In genomic region chr16:75011634-75012307, GRCh38 we compare ENCODE assay signal across 8 cellular contexts. TPM values are rescaled to one million over a fixed set of nuclear protein-coding genes. Genes with fewer than 3 reads are reported as not detected.
DNase-seq lines count a peak whose midpoint lies in the region; ATAC-seq and TF ChIP-seq lines count a peak whose summit lies in the region.

No MANE protein-coding gene starts in this region.

- H3K4me1 ChIP-seq in A673 (ENCODE audit: insufficient read depth, low read length, poor library complexity, severe bottlenecking), result peaks cover 25% of the 10 kb centered on the region
- H3K4me1 ChIP-seq in upper lobe of left lung, result peaks cover 28 to 39% (median 35%) of the 10 kb centered on the region in 4 donors

- peak overlapping the region; percentile 85 for H3K27ac ChIP-seq in A673 (ENCODE audit: low read depth, low read length, poor library complexity, severe bottlenecking)
- H3K27ac ChIP-seq in upper lobe of left lung, result peak overlapping the region; percentile 66 to 89 (median 80)

- 27 to 37% methylated on average over 3 of the region's 3 CpGs for WGBS in upper lobe of left lung, 2 donors

- no peaks in the 10 kb centered on the region for H3K27me3 Mint-ChIP-seq in dendritic cell treated with granulocyte-macrophage colony-stimulating factor and Interleukin-4, amounts not matched to agents 40 ng/mL and 50 ng/mL, for 4 days
- peaks cover 0 to 5% (median 0%) of the 10 kb centered on the region in 3 donors for H3K27me3 Mint-ChIP-seq in naive B cell

- H3K36me3 ChIP-seq in A673 (ENCODE audit: insufficient read depth, low read length, poor library complexity, severe bottlenecking) (no peaks in the 10 kb centered on the region), upper lobe of left lung (no peaks in the 10 kb centered on the region)

- TF ChIP-seq CTCF in A673 (conservative IDR thresholded peaks at IDR 0.05; ENCODE audit: low read depth, low read length), result no peak
- TF ChIP-seq CTCF in upper lobe of left lung (IDR thresholded peaks at IDR 0.05), result no peak

- H3K9me3 Mint-ChIP-seq in dendritic cell treated with granulocyte-macrophage colony-stimulating factor and Interleukin-4, amounts not matched to agents 40 ng/mL and 50 ng/mL, for 4 days, result no peaks in the 10 kb centered on the region
- no peaks in the 10 kb centered on the region for H3K9me3 Mint-ChIP-seq in naive B cell

- H3K4me3 ChIP-seq in A673 (ENCODE audit: low read depth, low read length, poor library complexity, severe bottlenecking), result peak overlapping the region; percentile 10
- no peak overlapping the region for H3K4me3 ChIP-seq in upper lobe of left lung

- no TSS peak for BruUV-seq in A673 (replicated peaks; lab: Mats Ljungman, UMichigan)

- TF ChIP-seq POLR2A in upper lobe of left lung (IDR thresholded peaks at IDR 0.05), result no peak

- H3K27ac Mint-ChIP-seq in dendritic cell treated with granulocyte-macrophage colony-stimulating factor and Interleukin-4, amounts not matched to agents 40 ng/mL and 50 ng/mL, for 4 days, result peak overlapping the region; percentile 56
- H3K27ac Mint-ChIP-seq in naive B cell, result peak overlapping the region in 1 of 6 donors; percentile 36

- peaks cover 30% of the 10 kb centered on the region for H3K4me1 Mint-ChIP-seq in dendritic cell treated with granulocyte-macrophage colony-stimulating factor and Interleukin-4, amounts not matched to agents 40 ng/mL and 50 ng/mL, for 4 days (ENCODE audit: low read depth)
- H3K4me1 Mint-ChIP-seq in naive B cell, result peaks cover 3 to 4% (median 4%) of the 10 kb centered on the region in 3 donors

- intact Hi-C loops in A673 (cut with micrococcal nuclease; ENCODE audit: unreplicated experiment), result no loop called here
- intact Hi-C loops in dendritic cell treated with granulocyte-macrophage colony-stimulating factor and Interleukin-4, amounts not matched to agents 40 ng/mL and 50 ng/mL, for 4 days (cut with micrococcal nuclease), result no loop called here

- no peaks in the 10 kb centered on the region for H3K36me3 Mint-ChIP-seq in dendritic cell treated with granulocyte-macrophage colony-stimulating factor and Interleukin-4, amounts not matched to agents 40 ng/mL and 50 ng/mL, for 4 days (ENCODE audit: low read depth)
- no peaks in the 10 kb centered on the region for H3K36me3 Mint-ChIP-seq in naive B cell

- peak; percentile 91 for DNase-seq in A673 (ENCODE audit: low spot score)
- peak; percentile 41 for DNase-seq in T1000 (lab: John Stamatoyannopoulos, UW)
- DNase-seq in naive B cell, result no peak
- peak in 1 of 2 donors; percentile 35 for DNase-seq in upper lobe of left lung
- no peak for DNase-seq in NCI-H1930 (lab: John Stamatoyannopoulos, UW)

- no peaks in the 10 kb centered on the region for H3K9me3 ChIP-seq in A673 (ENCODE audit: low read depth, low read length, poor library complexity, severe bottlenecking)
- H3K9me3 ChIP-seq in upper lobe of left lung, result no peaks in the 10 kb centered on the region

- POLR2A ChIA-PET in A673 (lab: Charles Lee; ENCODE audit: low non-redundant PET), result no interaction called here

- ATAC-seq in GM18861 (IDR thresholded peaks at IDR 0.05; ENCODE audit: unreplicated experiment), result peak; percentile 63
- peak; percentile 60 for ATAC-seq in HG03066 (IDR thresholded peaks at IDR 0.05; ENCODE audit: low read depth, unreplicated experiment)
- peak; percentile 40 to 42 for ATAC-seq in naive B cell (ENCODE audit: low read depth in 2 of 2)
- ATAC-seq in upper lobe of left lung (ENCODE audit: low FRiP score in 2 of 2), result peak; percentile 55 to 90

- H3K4me3 Mint-ChIP-seq in dendritic cell treated with granulocyte-macrophage colony-stimulating factor and Interleukin-4, amounts not matched to agents 40 ng/mL and 50 ng/mL, for 4 days, result no peak overlapping the region
- no peak overlapping the region for H3K4me3 Mint-ChIP-seq in naive B cell

- peak in 1 of 4 donors; percentile 1 for TF ChIP-seq EP300 in upper lobe of left lung (IDR thresholded peaks at IDR 0.05)

- H3K27me3 ChIP-seq in A673 (replicated peaks; ENCODE audit: insufficient read depth, low read depth, low read length, poor library complexity), result no peaks in the 10 kb centered on the region
- no peaks in the 10 kb centered on the region for H3K27me3 ChIP-seq in upper lobe of left lung

- CTCF ChIA-PET in A673 (lab: Charles Lee), result interaction anchor here (0.7 kb wide), 1 partner anchor 100 kb away, joined by 3 read pairs; no protein-coding TSS in a partner anchor

RNA-seq across cellular contexts. Expression of gene ZNRF1, which starts 12.9 kb away (rescaled TPM):
- total RNA-seq in A673 (2021), result 55.1 and 59.9 TPM in 2 replicates
- polyA plus RNA-seq in naive B cell (ENCODE audit: low read depth in 6 of 6), result 1 to 10 TPM in 1 of 6 donors, not detected in 5; 1.1 TPM
- total RNA-seq in upper lobe of left lung, result 10 to 100 TPM; 18.5 to 40.0 (median 27.1) TPM

RNA-seq across cellular contexts. Expression of gene WDR59, which starts 26.8 kb away (rescaled TPM):
- 51.4 and 68.8 TPM in 2 replicates for total RNA-seq in A673 (2021)
- 10 to 100 TPM in 5 of 6 donors, 1 to 10 TPM in 1; 9.9 to 13.2 (median 12.3) TPM for polyA plus RNA-seq in naive B cell (ENCODE audit: low read depth in 6 of 6)
- 100 to 1,000 TPM in 1 of 6 donors, 10 to 100 TPM in 5; 16.0 to 138 (median 37.5) TPM for total RNA-seq in upper lobe of left lung

Comparison
In these comparisons a context has a peak if more than half of its experiments do, and no peak if none do; other contexts are left out.
1. DNase-seq: peak in A673 (single experiment) and T1000 (single experiment); none in naive B cell (single experiment) and NCI-H1930 (0 of 2).
2. Peak in every context shown above with its lines, with median percentiles within 50 percentile points of each other: ATAC-seq.